ENCODE assay signal across 23 cellular contexts in genomic region chr17:60645918-60646523, GRCh38. TPM values are rescaled to one million over a fixed set of nuclear protein-coding genes. Genes with fewer than 3 reads are reported as not detected.
DNase-seq lines count a peak whose midpoint lies in the region; ATAC-seq and TF ChIP-seq lines count a peak whose summit lies in the region.
"Had no signal": no experiment of that assay in that cellular context is flagged by ENCODE, and none has a peak within 500 bp of the region (broad histone marks: within the 10 kb centered on the region; RNA-seq: fewer than 3 reads in every experiment).

No MANE protein-coding gene starts in this region.

- H3K27ac ChIP-seq in cingulate gyrus (ENCODE audit: low read depth, low read length): peak overlapping the region; percentile 44
- H3K27ac ChIP-seq: 22Rv1, C4-2B, PC-9, thyroid gland had no signal

- H3K27ac Mint-ChIP-seq in progenitor cell of endocrine pancreas: peak overlapping the region; percentile 72
- H3K27ac Mint-ChIP-seq: activated CD4-positive, alpha-beta T cell treated with anti-CD3 and anti-CD28 coated beads, Interleukin-2, amount 10 ng/mL, durations not matched to agents 7 days and 5 days; activated naive CD4-positive, alpha-beta T cell treated with anti-CD3 and anti-CD28 coated beads for 36 hours had no signal

- no peak for ATAC-seq in HG03442 (IDR thresholded peaks at IDR 0.05; ENCODE audit: unreplicated experiment)
- ATAC-seq: natural killer cell had no signal

- H3K9me3 Mint-ChIP-seq in progenitor cell of endocrine pancreas (ENCODE audit: low read depth): no peaks in the 10 kb centered on the region
- H3K9me3 Mint-ChIP-seq: activated CD4-positive, alpha-beta T cell treated with anti-CD3 and anti-CD28 coated beads, Interleukin-2, amount 10 ng/mL, durations not matched to agents 7 days and 5 days; activated naive CD4-positive, alpha-beta T cell treated with anti-CD3 and anti-CD28 coated beads for 36 hours; natural killer cell had no signal

- TF ChIP-seq CTCF in progenitor cell of endocrine pancreas (IDR thresholded peaks at IDR 0.05; ENCODE audit: unreplicated experiment): no peak

- peaks cover 10% of the 10 kb centered on the region for H3K36me3 Mint-ChIP-seq in progenitor cell of endocrine pancreas (ENCODE audit: insufficient read depth)

- DNase-seq in NCI-H345 (lab: John Stamatoyannopoulos, UW) (peak; percentile 37), NCI-H345 treated with DMSO at 0.1 percent for 48 hours (lab: John Stamatoyannopoulos, UW; ENCODE audit: unreplicated experiment) (no peak), NCI-H187 treated with DMSO at 0.1 percent for 48 hours (lab: John Stamatoyannopoulos, UW) (peak; percentile 53), progenitor cell of endocrine pancreas (ENCODE audit: low spot score, unreplicated experiment) (no peak), SHP77 (lab: John Stamatoyannopoulos, UW) (no peak), NCI-H226 (no peak)
- DNase-seq: activated CD4-positive, alpha-beta T cell treated with anti-CD3 and anti-CD28 coated beads, Interleukin-2, amount 10 ng/mL, durations not matched to agents 7 days and 5 days; activated naive CD4-positive, alpha-beta T cell treated with anti-CD3 and anti-CD28 coated beads for 36 hours; activated T-cell treated with anti-CD3 and anti-CD28 coated beads for 4 hours; aorta; IMR-90; islet precursor cell; mesenchymal stem cell; MG63; natural killer cell; NCI-H1930; NCI-H69; PC-9; thyroid gland had no signal

- H3K4me1 Mint-ChIP-seq in progenitor cell of endocrine pancreas (ENCODE audit: low read depth): peaks cover 7% of the 10 kb centered on the region

- H3K4me3 Mint-ChIP-seq in progenitor cell of endocrine pancreas (ENCODE audit: low read depth): no peak overlapping the region
- H3K4me3 Mint-ChIP-seq: activated CD4-positive, alpha-beta T cell treated with anti-CD3 and anti-CD28 coated beads, Interleukin-2, amount 10 ng/mL, durations not matched to agents 7 days and 5 days; activated naive CD4-positive, alpha-beta T cell treated with anti-CD3 and anti-CD28 coated beads for 36 hours; natural killer cell had no signal

- H3K27me3 Mint-ChIP-seq in progenitor cell of endocrine pancreas: no peaks in the 10 kb centered on the region
- H3K27me3 Mint-ChIP-seq: activated CD4-positive, alpha-beta T cell treated with anti-CD3 and anti-CD28 coated beads, Interleukin-2, amount 10 ng/mL, durations not matched to agents 7 days and 5 days had no signal

RNA-seq across cellular contexts. Expression of gene BCAS3, which starts 31.6 kb away (rescaled TPM):
- total RNA-seq in progenitor cell of endocrine pancreas: 36.1 and 36.6 TPM in 2 replicates

RNA-seq across cellular contexts. Expression of gene PPM1D, which starts 46.0 kb away (rescaled TPM):
- total RNA-seq in progenitor cell of endocrine pancreas: 20.8 and 21.2 TPM in 2 replicates

Comparison
In these comparisons a context has a peak if more than half of its experiments do, and no peak if none do; other contexts are left out.
1. DNase-seq: peak in NCI-H345 (single experiment) and NCI-H187 treated with DMSO at 0.1 percent for 48 hours (single experiment); none in NCI-H345 treated with DMSO at 0.1 percent for 48 hours (single experiment), progenitor cell of endocrine pancreas (single experiment), SHP77 (0 of 2) and NCI-H226 (single experiment).